In the genomic region with DNA sequence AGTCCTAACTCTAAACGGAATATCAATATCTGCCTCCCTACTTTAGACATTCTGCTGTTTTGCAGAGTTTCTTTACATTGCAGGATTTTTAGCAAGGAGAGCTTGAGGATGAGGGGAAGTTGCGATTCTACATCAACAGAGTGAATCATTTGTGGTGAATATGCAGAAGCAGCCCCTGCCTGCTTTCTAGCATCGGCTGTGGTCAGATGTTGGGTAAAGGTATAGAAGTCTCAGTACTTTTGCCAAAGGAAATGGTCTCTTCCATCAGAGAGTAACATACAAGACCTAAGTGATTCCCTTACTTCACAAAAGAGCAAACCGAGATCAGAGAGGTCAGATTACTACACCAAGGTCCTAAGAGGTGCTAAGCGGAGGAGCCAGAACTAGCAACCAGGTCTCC, we compare ENCODE assay signal across 11 cellular contexts. TPM values are rescaled to one million over a fixed set of nuclear protein-coding genes. Genes with fewer than 3 reads are reported as not detected.
A peak's percentile ranks its signal among the peaks of the same experiment; 100 is the strongest.
DNase-seq lines count a peak whose midpoint lies in the region; ATAC-seq and TF ChIP-seq lines count a peak whose summit lies in the region.
"Had no signal": no experiment of that assay in that cellular context is flagged by ENCODE, and none has a peak within 500 bp of the region (broad histone marks: within the 10 kb centered on the region; RNA-seq: fewer than 3 reads in every experiment).

No MANE protein-coding gene starts in this region.

- no peak for TF ChIP-seq CTCF in SK-N-SH (IDR thresholded peaks at IDR 0.05)
- no peak for TF ChIP-seq CTCF in heart right ventricle (IDR thresholded peaks at IDR 0.05)
- no peak for TF ChIP-seq CTCF in stomach (IDR thresholded peaks at IDR 0.05)

- no peak for TF ChIP-seq POLR2A in stomach (IDR thresholded peaks at IDR 0.05)

- H3K27ac ChIP-seq in SK-N-SH (ENCODE audit: low read depth in 2 of 2, low read length in 1 of 2) (peak overlapping the region; percentile 60 to 84), heart right ventricle (peak overlapping the region in 8 of 10 donors; percentile 7 to 73 (median 48)), stomach (peak overlapping the region; percentile 2 to 73 (median 56))

- TF ChIP-seq EP300 in SK-N-SH (IDR thresholded peaks at IDR 0.05; ENCODE audit: borderline replicate concordance in 1 of 2, low read depth in 1 of 2, low read length in 1 of 2) (no peak), stomach (IDR thresholded peaks at IDR 0.05) (no peak)

- no peaks in the 10 kb centered on the region for H3K79me2 ChIP-seq in SK-N-SH (ENCODE audit: insufficient read depth)

- peak overlapping the region; percentile 2; the same call in 1 of the 2 replicates for H3K9ac ChIP-seq in SK-N-SH

- CTCF ChIA-PET in SK-N-SH (lab: Yijun Ruan, JAX), result interaction anchor here (1.1 to 3.0 kb wide), 4 partner anchors 39 to 178 kb away, joined by 3 to 11 read pairs (median 10); no protein-coding TSS in a partner anchor

- peak overlapping the region; percentile 38 for H3K4me2 ChIP-seq in SK-N-SH

- H3K27me3 ChIP-seq in SK-N-SH (ENCODE audit: insufficient read depth) (no peaks in the 10 kb centered on the region), heart right ventricle (no peaks in the 10 kb centered on the region), stomach (no peaks in the 10 kb centered on the region)

- DNase-seq in SK-N-SH, result no peak
- peak; percentile 60 for DNase-seq in SIG-M5 (lab: John Stamatoyannopoulos, UW)
- no peak for DNase-seq in heart right ventricle
- no peak for DNase-seq in stomach
- DNase-seq in NCI-H748 treated with DMSO at 0.1 percent for 48 hours (lab: John Stamatoyannopoulos, UW), result no peak
- no peak for DNase-seq in COLO829 (ENCODE audit: low spot score)
- DNase-seq: 8988T; activated T-cell treated with anti-CD3 and anti-CD28 coated beads, Interleukin-2, amount 50 U/mL, for 48 hours; NCI-H1105 had no signal

- POLR2A ChIA-PET in SK-N-SH (lab: Yijun Ruan, JAX), result no interaction called here

- H3F3A ChIP-seq in SK-N-SH (replicated peaks; ENCODE audit: insufficient read depth), result peaks cover 35% of the 10 kb centered on the region

- no peaks in the 10 kb centered on the region for H3K9me2 ChIP-seq in SK-N-SH

- H3K9me3 ChIP-seq in SK-N-SH, result no peaks in the 10 kb centered on the region
- H3K9me3 ChIP-seq in heart right ventricle, result no peaks in the 10 kb centered on the region
- H3K9me3 ChIP-seq in stomach, result no peaks in the 10 kb centered on the region

- H3K4me1 ChIP-seq in SK-N-SH (ENCODE audit: control insufficient read depth in 1 of 2, insufficient read depth in 2 of 2, low read depth in 1 of 2, low read length in 1 of 2) (peaks cover 0 to 39% of the 10 kb centered on the region in 2 experiments), heart right ventricle (peaks cover 19 to 60% (median 44%) of the 10 kb centered on the region in 9 donors), stomach (peaks cover 28 to 50% (median 34%) of the 10 kb centered on the region in 4 donors)

- WGBS in SK-N-SH (ENCODE audit: low lambda C conversion rate), result 77% methylated on average over 5 of the region's 5 CpGs
- 84 to 87% methylated on average over 5 of the region's 5 CpGs for WGBS in heart right ventricle, 2 donors
- 57 to 70% (median 65%) methylated on average over 5 of the region's 5 CpGs for WGBS in stomach, 5 donors

- intact Hi-C loops in heart right ventricle (cut with DNase I) (loop anchor here in 2 of 10 donors (5.0 kb wide), 1 partner anchor 41 kb away; no protein-coding TSS in a partner anchor), stomach (cut with DNase I; ENCODE audit: low total_unique reads) (no loop called here)

- H2AFZ ChIP-seq in SK-N-SH (ENCODE audit: low read depth), result no peak overlapping the region

- H3K36me3 ChIP-seq in SK-N-SH (replicated peaks in 1 of 2; ENCODE audit: control insufficient read depth in 1 of 2, insufficient read depth in 2 of 2, low read length in 1 of 2) (peaks cover 8 to 47% of the 10 kb centered on the region in 2 experiments), heart right ventricle (peaks cover 0 to 65% (median 4%) of the 10 kb centered on the region in 9 donors), stomach (peaks cover 0 to 9% (median 0%) of the 10 kb centered on the region in 4 donors)

- H4K20me1 ChIP-seq in SK-N-SH (ENCODE audit: insufficient read depth), result no peaks in the 10 kb centered on the region

- no peak for TF ChIP-seq RAD21 in SK-N-SH (IDR thresholded peaks at IDR 0.05; ENCODE audit: low read length)

- no peak overlapping the region for H3K4me3 ChIP-seq in SK-N-SH (ENCODE audit: low read depth in 2 of 2, low read length in 1 of 2)
- H3K4me3 ChIP-seq in heart right ventricle, result no peak overlapping the region
- H3K4me3 ChIP-seq in stomach, result no peak overlapping the region

- no peak; the same call in 2 of the 3 replicates for ATAC-seq in SK-N-SH treated with all-trans-retinoic acid at 6 μM for 48 hours
- peak in 3 of 8 donors; percentile 4 to 8 (median 6) for ATAC-seq in heart right ventricle
- no peak for ATAC-seq in GM21825 (IDR thresholded peaks at IDR 0.05; ENCODE audit: unreplicated experiment)

TF ChIP-seq in SK-N-SH, 30 proteins besides CTCF, POLR2A, EP300 and RAD21:
- TF ChIP-seq SMC3 (IDR thresholded peaks at IDR 0.05; ENCODE audit: low read depth, low read length) (no peak), MAX (IDR thresholded peaks at IDR 0.05; ENCODE audit: low read depth) (no peak), FOXM1 (IDR thresholded peaks at IDR 0.05; ENCODE audit: low read depth) (no peak), CHD2 (IDR thresholded peaks at IDR 0.05; ENCODE audit: low read length, partially characterized antibody) (no peak), GATA2 (CRISPR knock-in tag; IDR thresholded peaks at IDR 0.05) (no peak), FOXJ3 (CRISPR knock-in tag; IDR thresholded peaks at IDR 0.05) (no peak), MEF2A (IDR thresholded peaks at IDR 0.05; ENCODE audit: borderline replicate concordance, low read depth) (no peak), MXI1 (IDR thresholded peaks at IDR 0.05; ENCODE audit: low read depth, low read length) (no peak), EZH2phosphoT487 (IDR thresholded peaks at IDR 0.05; ENCODE audit: borderline replicate concordance, low read depth) (no peak)

TF ChIP-seq in SK-N-SH treated with all-trans-retinoic acid at 6 μM for 48 hours, 23 proteins besides CTCF, POLR2A, EP300 and RAD21 (continues in another document):
- TF ChIP-seq ZNF565 (CRISPR knock-in tag; conservative IDR thresholded peaks at IDR 0.05; ENCODE audit: low read depth) (no peak), ISL1 (CRISPR knock-in tag; IDR thresholded peaks at IDR 0.05) (no peak), BACH2 (CRISPR knock-in tag; IDR thresholded peaks at IDR 0.05; ENCODE audit: borderline replicate concordance) (no peak), SNAI2 (CRISPR knock-in tag; IDR thresholded peaks at IDR 0.05) (no peak), ZFP30 (CRISPR knock-in tag; IDR thresholded peaks at IDR 0.05) (no peak), GLIS3 (CRISPR knock-in tag; IDR thresholded peaks at IDR 0.05) (no peak), CREB5 (CRISPR knock-in tag; IDR thresholded peaks at IDR 0.05; ENCODE audit: low read depth) (no peak), TCF4 (CRISPR knock-in tag; IDR thresholded peaks at IDR 0.05; ENCODE audit: borderline replicate concordance) (no peak), PPARA (CRISPR knock-in tag; IDR thresholded peaks at IDR 0.05; ENCODE audit: borderline replicate concordance) (no peak), ZFP3 (CRISPR knock-in tag; IDR thresholded peaks at IDR 0.05) (no peak), CSRNP3 (CRISPR knock-in tag; IDR thresholded peaks at IDR 0.05) (no peak), OSR1 (CRISPR knock-in tag; IDR thresholded peaks at IDR 0.05) (no peak), ZNF8 (CRISPR knock-in tag; IDR thresholded peaks at IDR 0.05) (no peak)

RNA-seq across cellular contexts. Expression of gene ST3GAL6, which starts 15.2 kb away (rescaled TPM):
- polyA plus RNA-seq in SK-N-SH (2012; rRNA removed) (16.3 and 17.9 TPM in 2 replicates), heart right ventricle (10 to 100 TPM; 44.6 to 50.8 TPM), stomach (1 to 10 TPM; 5.8 to 7.7 (median 6.1) TPM)
- polyA plus RNA-seq in SK-N-SH (2012; cell fraction: cytosol; rRNA removed), result 19.4 and 22.4 TPM in 2 replicates
- 15.9 and 33.7 TPM in 2 replicates for polyA plus RNA-seq in SK-N-SH (2012; cell fraction: nucleus; rRNA removed)
- total RNA-seq in heart right ventricle (10 to 100 TPM; 27.3 to 92.9 (median 62.6) TPM), stomach (100 to 1,000 TPM in 1 of 5 donors, 10 to 100 TPM in 3, not detected in 1; 13.6 to 129 (median 40.3) TPM)
